ENCODE assay signal across 11 cellular contexts in genomic region chr6:13404115-13404891, GRCh38.
A peak's percentile ranks its signal among the peaks of the same experiment; 100 is the strongest.
DNase-seq lines count a peak whose midpoint lies in the region; ATAC-seq and TF ChIP-seq lines count a peak whose summit lies in the region.
"Had no signal": no experiment of that assay in that cellular context is flagged by ENCODE, and none has a peak within 500 bp of the region (broad histone marks: within the 10 kb centered on the region; RNA-seq: fewer than 3 reads in every experiment).

No MANE protein-coding gene starts in this region.

- TF ChIP-seq EP300 in suprapubic skin (IDR thresholded peaks at IDR 0.05): no peak

- peak; percentile 62 for DNase-seq in KBM-7
- DNase-seq in astrocyte of the spinal cord (ENCODE audit: low read depth, low spot score): peak; percentile 49
- peak; percentile 23 for DNase-seq in islet precursor cell
- DNase-seq in suprapubic skin (ENCODE audit: low spot score in 2 of 2): peak in 1 of 2 donors; percentile 23
- DNase-seq in NAMALWA (ENCODE audit: low spot score): no peak
- no peak for DNase-seq in body of pancreas
- no peak for DNase-seq in activated CD4-positive, alpha-beta T cell treated with anti-CD3 and anti-CD28 coated beads, Interleukin-2, amount 50 U/mL, for 4 hours
- DNase-seq: effector memory CD8-positive, alpha-beta T cell; NCI-H2171; T-helper 17 cell had no signal

- H3K9me3 ChIP-seq in suprapubic skin: no peaks in the 10 kb centered on the region
- H3K9me3 ChIP-seq in body of pancreas: no peaks in the 10 kb centered on the region

- in situ Hi-C loops in KBM-7 (cut with MboI; ENCODE audit: low pct_unique_long_range_greater_than_20kb, low sequenced_read_pairs): no loop called here
- in situ Hi-C loops in astrocyte of the spinal cord (cut with HindIII; ENCODE audit: low sequenced_read_pairs): no loop called here

- WGBS in suprapubic skin: 50% methylated on average over 5 of the region's 5 CpGs
- 64 to 81% methylated on average over 5 of the region's 5 CpGs for WGBS in body of pancreas, 2 donors

- H3K36me3 ChIP-seq in suprapubic skin (no peaks in the 10 kb centered on the region), body of pancreas (replicated peaks in 1 of 2; ENCODE audit: insufficient read depth in 1 of 2, low read depth in 2 of 2) (no peaks in the 10 kb centered on the region)

- peaks cover 39% of the 10 kb centered on the region for H3K4me1 ChIP-seq in suprapubic skin
- peaks cover 6% of the 10 kb centered on the region for H3K4me1 ChIP-seq in body of pancreas

- TF ChIP-seq CTCF in astrocyte of the spinal cord (IDR thresholded peaks at IDR 0.05; ENCODE audit: low read depth, low read length) (no peak), suprapubic skin (IDR thresholded peaks at IDR 0.05) (no peak), body of pancreas (IDR thresholded peaks at IDR 0.05) (no peak)

- intact Hi-C loops in body of pancreas (cut with DNase I): no loop called here

- H3K27me3 ChIP-seq in suprapubic skin (no peaks in the 10 kb centered on the region), body of pancreas (no peaks in the 10 kb centered on the region)

- H3K4me3 ChIP-seq in astrocyte of the spinal cord (ENCODE audit: low read depth, low read length): no peak overlapping the region
- no peak overlapping the region for H3K4me3 ChIP-seq in suprapubic skin
- H3K4me3 ChIP-seq in body of pancreas: no peak overlapping the region

- H3K27ac ChIP-seq in suprapubic skin (peak overlapping the region; percentile 46), body of pancreas (peak overlapping the region in 1 of 4 donors; percentile 59)

- ATAC-seq in GM18498 (IDR thresholded peaks at IDR 0.05; ENCODE audit: unreplicated experiment) (no peak), body of pancreas (no peak)
- ATAC-seq: effector memory CD8-positive, alpha-beta T cell; T-helper 17 cell had no signal

- TF ChIP-seq POLR2A in suprapubic skin (IDR thresholded peaks at IDR 0.05) (no peak), body of pancreas (IDR thresholded peaks at IDR 0.05) (no peak)

Comparison
In these comparisons a context has a peak if more than half of its experiments do, and no peak if none do; other contexts are left out.
1. DNase-seq: peak in KBM-7 (single experiment), astrocyte of the spinal cord (single experiment) and islet precursor cell (single experiment); none in NAMALWA (single experiment), body of pancreas (0 of 4) and activated CD4-positive, alpha-beta T cell treated with anti-CD3 and anti-CD28 coated beads, Interleukin-2, amount 50 U/mL, for 4 hours (0 of 2).